ENCODE assay signal across 34 cellular contexts in the genomic region with DNA sequence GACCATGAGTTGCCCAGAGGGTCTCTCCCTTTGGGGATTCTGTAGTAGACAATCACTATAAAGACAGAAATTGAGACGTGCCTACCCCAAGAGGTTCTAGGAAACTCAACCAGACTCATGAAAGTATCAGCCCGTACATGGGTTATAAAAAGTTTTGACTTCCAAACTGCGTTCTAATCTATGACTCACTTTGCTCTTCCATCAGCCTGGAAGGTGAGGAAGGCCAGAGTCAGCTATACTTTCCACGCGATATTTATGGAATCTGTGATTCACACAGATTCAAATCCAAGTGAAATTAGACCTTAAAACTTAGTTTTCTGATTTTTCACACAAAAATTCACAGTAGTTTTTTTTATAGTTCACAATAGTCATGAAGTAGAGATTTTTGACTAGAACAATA. TPM values are rescaled to one million over a fixed set of nuclear protein-coding genes. Genes with fewer than 3 reads are reported as not detected.
DNase-seq lines count a peak whose midpoint lies in the region; ATAC-seq, FAIRE-seq and TF ChIP-seq lines count a peak whose summit lies in the region.
"Had no signal": no experiment of that assay in that cellular context is flagged by ENCODE, and none has a peak within 500 bp of the region (broad histone marks: within the 10 kb centered on the region; RNA-seq: fewer than 3 reads in every experiment).

No MANE protein-coding gene starts in this region.

- CTCF ChIA-PET in PC-3 (lab: Charles Lee), result interaction anchor here (0.6 to 1.0 kb wide), 3 partner anchors 126 to 489 kb away, joined by 3 to 5 read pairs (median 3); no protein-coding TSS in a partner anchor

- POLR2A ChIA-PET in PC-3 (lab: Charles Lee; ENCODE audit: unreplicated experiment), result interaction anchor here (0.7 kb wide), 1 partner anchor 14 kb away, joined by 4 read pairs; no protein-coding TSS in a partner anchor

- no peaks in the 10 kb centered on the region for H4K20me1 ChIP-seq in PC-3 (ENCODE audit: low read length)
- no peaks in the 10 kb centered on the region for H4K20me1 ChIP-seq in smooth muscle cell (ENCODE audit: low read depth)
- H4K20me1 ChIP-seq: BLaER1 treated with 17β-estradiol and CSF1 and Interleukin-3, amounts not matched to agents 10 nM and 100 nM had no signal

- H3F3A ChIP-seq in PC-3 (ENCODE audit: low read length, unreplicated experiment) (no peaks in the 10 kb centered on the region), smooth muscle cell (ENCODE audit: low read depth) (no peaks in the 10 kb centered on the region)

- TF ChIP-seq CTCF in PC-3 (conservative IDR thresholded peaks at IDR 0.05; ENCODE audit: low read depth, low read length) (no peak), brain microvascular endothelial cell (IDR thresholded peaks at IDR 0.05; ENCODE audit: low read depth, low read length, missing control alignments) (no peak), smooth muscle cell (IDR thresholded peaks at IDR 0.05; ENCODE audit: borderline replicate concordance, insufficient read depth, poor library complexity, severe bottlenecking) (no peak)

- H3K4me1 ChIP-seq in PC-3 (ENCODE audit: insufficient read depth, low read length) (peaks cover 28% of the 10 kb centered on the region), smooth muscle cell (ENCODE audit: low read depth) (no peaks in the 10 kb centered on the region)
- H3K4me1 ChIP-seq: ascending aorta; BLaER1 treated with 17β-estradiol and CSF1 and Interleukin-3, amounts not matched to agents 10 nM and 100 nM; heart left ventricle; prostate gland; stomach; vagina had no signal

- 39% methylated on average over 5 of the region's 5 CpGs for WGBS in smooth muscle cell (ENCODE audit: low lambda C conversion rate)

- H3K4me3 ChIP-seq in PC-3 (ENCODE audit: low read length), result no peak overlapping the region
- no peak overlapping the region for H3K4me3 ChIP-seq in brain microvascular endothelial cell (ENCODE audit: low read depth, low read length)
- H3K4me3 ChIP-seq in smooth muscle cell, result no peak overlapping the region
- H3K4me3 ChIP-seq: ascending aorta; BLaER1 treated with 17β-estradiol and CSF1 and Interleukin-3, amounts not matched to agents 10 nM and 100 nM; heart left ventricle; prostate gland; stomach; vagina had no signal

- intact Hi-C loops in PC-3 (cut with micrococcal nuclease), result loop anchor here (1.0 to 10.0 kb wide), 5 partner anchors 307 to 1167 kb away; a partner anchor contains a TSS

- H3K27ac ChIP-seq in PC-3 (ENCODE audit: low read length) (peak overlapping the region; percentile 35), brain microvascular endothelial cell (peak overlapping the region; percentile 37), smooth muscle cell (ENCODE audit: low read depth) (peak overlapping the region; percentile 29)
- H3K27ac ChIP-seq: ascending aorta; BLaER1 treated with 17β-estradiol and CSF1 and Interleukin-3, amounts not matched to agents 10 nM and 100 nM; heart left ventricle; prostate gland; stomach; vagina had no signal

- no peak overlapping the region for H3K9ac ChIP-seq in PC-3 (ENCODE audit: low read length)
- no peak overlapping the region for H3K9ac ChIP-seq in smooth muscle cell (ENCODE audit: low read depth)
- H3K9ac ChIP-seq: BLaER1 treated with 17β-estradiol and CSF1 and Interleukin-3, amounts not matched to agents 10 nM and 100 nM had no signal

- DNase-seq in GM03348 (ENCODE audit: low spot score) (peak; percentile 14), PC-3 (peak; percentile 62), brain microvascular endothelial cell (peak; percentile 46), smooth muscle cell (lab: John Stamatoyannopoulos, UW; ENCODE audit: unreplicated experiment) (no peak), urothelium cell line (ENCODE audit: low spot score) (no peak), NCI-H2107 treated with DMSO at 0.1 percent for 48 hours (lab: John Stamatoyannopoulos, UW; ENCODE audit: unreplicated experiment) (no peak)
- DNase-seq: activated CD4-positive, alpha-beta T cell treated with anti-CD3 and anti-CD28 coated beads, Interleukin-2, amount 50 U/mL, for 4 hours; activated CD8-positive, alpha-beta memory T cell treated with anti-CD3 and anti-CD28 coated beads, Interleukin-2, amount 10 ng/mL, durations not matched to agents 7 days and 5 days; activated gamma-delta T cell treated with Interleukin-2 at 50 U/mL for 16 hours; activated naive CD8-positive, alpha-beta T cell treated with anti-CD3 and anti-CD28 coated beads, Interleukin-2, amount 10 ng/mL, durations not matched to agents 7 days and 5 days; activated T-cell treated with anti-CD3 and anti-CD28 coated beads, Interleukin-2, amount 50 U/mL, for 4 hours; Caco-2; central memory CD4-positive, alpha-beta T cell; cortex of kidney; effector memory CD4-positive, alpha-beta T cell; H9; heart left ventricle; kidney; naive thymus-derived CD4-positive, alpha-beta T cell; NCI-H146; NCI-H446 treated with DMSO at 0.1 percent for 48 hours; NCI-H774; RPMI8226; stimulated activated CD4-positive, alpha-beta T cell treated with anti-CD3 and anti-CD28 coated beads, Interleukin-4, amount 100 ng/mL, for 1 hour; stomach had no signal

- BruUV-seq in PC-3 (replicated peaks; lab: Mats Ljungman, UMichigan), result no TSS peak

- H3K36me3 ChIP-seq in PC-3 (ENCODE audit: low read depth, low read length) (no peaks in the 10 kb centered on the region), brain microvascular endothelial cell (replicated peaks) (no peaks in the 10 kb centered on the region), smooth muscle cell (ENCODE audit: low read depth) (no peaks in the 10 kb centered on the region)
- H3K36me3 ChIP-seq: ascending aorta; BLaER1 treated with 17β-estradiol and CSF1 and Interleukin-3, amounts not matched to agents 10 nM and 100 nM; heart left ventricle; prostate gland; stomach; vagina had no signal

- H3K27me3 ChIP-seq in PC-3 (ENCODE audit: low read length), result no peaks in the 10 kb centered on the region
- H3K27me3 ChIP-seq in brain microvascular endothelial cell (replicated peaks), result no peaks in the 10 kb centered on the region
- H3K27me3 ChIP-seq in smooth muscle cell (ENCODE audit: low read depth), result no peaks in the 10 kb centered on the region
- H3K27me3 ChIP-seq: ascending aorta, vagina had no signal

- no peaks in the 10 kb centered on the region for H3K9me2 ChIP-seq in PC-3 (replicated peaks; ENCODE audit: low read length)

- no peaks in the 10 kb centered on the region for H3K79me2 ChIP-seq in PC-3 (ENCODE audit: low read length)
- H3K79me2 ChIP-seq in smooth muscle cell (ENCODE audit: low read depth), result no peaks in the 10 kb centered on the region

- ATAC-seq in PC-3 (peak; percentile 62), HG02852 (IDR thresholded peaks at IDR 0.05; ENCODE audit: unreplicated experiment) (no peak)
- ATAC-seq: activated CD8-positive, alpha-beta memory T cell treated with anti-CD3 and anti-CD28 coated beads, Interleukin-2, amount 10 ng/mL, durations not matched to agents 7 days and 5 days; activated T-cell treated with anti-CD3 and anti-CD28 coated beads, Interleukin-2, amount 50 U/mL, for 4 hours; heart left ventricle; naive thymus-derived CD4-positive, alpha-beta T cell; sciatic nerve had no signal

- in situ Hi-C loops in brain microvascular endothelial cell (cut with HindIII; ENCODE audit: low pct_ligation_motif_present, low sequenced_read_pairs), result no loop called here

- H3K4me2 ChIP-seq in PC-3 (ENCODE audit: low read length) (peak overlapping the region; percentile 40), smooth muscle cell (peak overlapping the region; percentile 32)
- H3K4me2 ChIP-seq: BLaER1 treated with 17β-estradiol and CSF1 and Interleukin-3, amounts not matched to agents 10 nM and 100 nM had no signal

- no peak overlapping the region for H2AFZ ChIP-seq in PC-3 (ENCODE audit: low read length)
- H2AFZ ChIP-seq in smooth muscle cell (ENCODE audit: low read depth), result no peak overlapping the region

- H3K9me3 ChIP-seq in PC-3 (ENCODE audit: low read length) (no peaks in the 10 kb centered on the region), smooth muscle cell (replicated peaks; ENCODE audit: low read depth) (no peaks in the 10 kb centered on the region)
- H3K9me3 ChIP-seq: ascending aorta; BLaER1 treated with 17β-estradiol and CSF1 and Interleukin-3, amounts not matched to agents 10 nM and 100 nM; Caco-2; heart left ventricle; prostate gland; stomach; vagina had no signal

- no peak for FAIRE-seq in urothelium cell line (lab: Jason Lieb, UNC)
- FAIRE-seq: GM18507, kidney had no signal

RNA-seq across cellular contexts. Expression of a gene that starts 7.7 kb away (rescaled TPM):
- total RNA-seq in PC-3 (2014; rRNA removed) (16.1 and 18.7 TPM in 2 replicates), smooth muscle cell (2.9 and 5.3 TPM in 2 replicates)
- 2.5 and 4.6 TPM in 2 replicates for polyA plus RNA-seq in smooth muscle cell
- total RNA-seq: activated CD8-positive, alpha-beta memory T cell treated with anti-CD3 and anti-CD28 coated beads, Interleukin-2, amount 10 ng/mL, durations not matched to agents 7 days and 5 days; activated naive CD8-positive, alpha-beta T cell treated with anti-CD3 and anti-CD28 coated beads, Interleukin-2, amount 10 ng/mL, durations not matched to agents 7 days and 5 days; activated T-cell treated with anti-CD3 and anti-CD28 coated beads, Interleukin-2, amount 50 U/mL, for 4 hours; ascending aorta; LHCN-M2; naive thymus-derived CD4-positive, alpha-beta T cell; T-helper 1 cell treated with Interleukin-12 subunit alpha and Interleukin-12 subunit beta and Interleukin-4 antibody, amounts not matched to agents 30 ng/mL and 1 ng/mL, for 36 hours; vagina had no signal
- polyA plus RNA-seq: naive thymus-derived CD4-positive, alpha-beta T cell had no signal

Comparison
In these comparisons a context has a peak if more than half of its experiments do, and no peak if none do; other contexts are left out.
1. DNase-seq: peak in GM03348 (single experiment), PC-3 (single experiment) and brain microvascular endothelial cell (single experiment); none in smooth muscle cell (single experiment), urothelium cell line (single experiment) and NCI-H2107 treated with DMSO at 0.1 percent for 48 hours (single experiment).
2. Peak in every context shown above with its lines, with median percentiles within 50 percentile points of each other: H3K27ac ChIP-seq.